Comparison of ENCODE assay signal across 17 cellular contexts in genomic region chr6:39224523-39225182, GRCh38. TPM values are rescaled to one million over a fixed set of nuclear protein-coding genes. Genes with fewer than 3 reads are reported as not detected.
A peak's percentile ranks its signal among the peaks of the same experiment; 100 is the strongest.
DNase-seq lines count a peak whose midpoint lies in the region; ATAC-seq and TF ChIP-seq lines count a peak whose summit lies in the region.
"Had no signal": no experiment of that assay in that cellular context is flagged by ENCODE, and none has a peak within 500 bp of the region (broad histone marks: within the 10 kb centered on the region; RNA-seq: fewer than 3 reads in every experiment).

No MANE protein-coding gene starts in this region.

- WGBS in body of pancreas, 2 donors: 62 to 77% methylated on average over 5 of the region's 5 CpGs
- WGBS in lower leg skin, 2 donors: 80 to 83% methylated on average over 5 of the region's 5 CpGs

- H3K4me3 Mint-ChIP-seq in GM23338 (peak overlapping the region; percentile 35; the same call in 1 of the 3 replicates), neural crest cell (peak overlapping the region; percentile 87)
- H3K4me3 Mint-ChIP-seq: CD4-positive, CD25-positive, alpha-beta regulatory T cell; naive B cell had no signal

- H3K9me3 ChIP-seq in Loucy (ENCODE audit: insufficient read depth, low read depth, low read length) (no peaks in the 10 kb centered on the region), body of pancreas (no peaks in the 10 kb centered on the region)

- peak overlapping the region; percentile 26; the same call in 1 of the 2 replicates for H3K27ac Mint-ChIP-seq in GM23338
- peak overlapping the region; percentile 72 for H3K27ac Mint-ChIP-seq in neural crest cell (ENCODE audit: unreplicated experiment)
- H3K27ac Mint-ChIP-seq: naive B cell had no signal

- H3K9ac ChIP-seq in Loucy (ENCODE audit: low read depth, low read length, poor library complexity, severe bottlenecking): peak overlapping the region; percentile 68

- no peak for TF ChIP-seq CTCF in GM23338 (conservative IDR thresholded peaks at IDR 0.05; ENCODE audit: low read depth in 2 of 2)
- no peak for TF ChIP-seq CTCF in Loucy (conservative IDR thresholded peaks at IDR 0.05; ENCODE audit: low read length)
- no peak for TF ChIP-seq CTCF in body of pancreas (IDR thresholded peaks at IDR 0.05)
- no peak for TF ChIP-seq CTCF in neural crest cell (conservative IDR thresholded peaks at IDR 0.05)
- no peak for TF ChIP-seq CTCF in lower leg skin (IDR thresholded peaks at IDR 0.05)

- H3K4me1 Mint-ChIP-seq in GM23338 (peaks cover 78% of the 10 kb centered on the region), neural crest cell (peaks cover 78% of the 10 kb centered on the region)

- intact Hi-C loops in body of pancreas (cut with DNase I): no loop called here
- intact Hi-C loops in lower leg skin (cut with DNase I; ENCODE audit: low total_unique reads): no loop called here

- no peak for TF ChIP-seq POLR2A in body of pancreas (IDR thresholded peaks at IDR 0.05)
- TF ChIP-seq POLR2A in lower leg skin (IDR thresholded peaks at IDR 0.05): no peak

- peaks cover 1% of the 10 kb centered on the region; the same call in 1 of the 2 replicates for H3F3A ChIP-seq in GM23338 (replicated peaks; ENCODE audit: low read depth)
- H3F3A ChIP-seq in Loucy (ENCODE audit: low read depth): no peaks in the 10 kb centered on the region

- H3K27ac ChIP-seq in GM23338 (ENCODE audit: low read depth) (peak overlapping the region; percentile 60; the same call in 1 of the 2 replicates), body of pancreas (peak overlapping the region in 3 of 4 donors; percentile 2 to 84 (median 40))
- H3K27ac ChIP-seq: epithelial cell of prostate had no signal

- H3K9me2 ChIP-seq in GM23338 (ENCODE audit: insufficient read depth) (no peaks in the 10 kb centered on the region), Loucy (replicated peaks; ENCODE audit: low read depth, low read length) (no peaks in the 10 kb centered on the region)

- H3K4me3 ChIP-seq in GM23338 (peak overlapping the region; percentile 93; the same call in 1 of the 2 replicates), Loucy (ENCODE audit: low read length, poor library complexity, severe bottlenecking) (peak overlapping the region; percentile 75), body of pancreas (no peak overlapping the region), lower leg skin (ENCODE audit: low read depth, poor library complexity, severe bottlenecking) (no peak overlapping the region)

- H3K36me3 ChIP-seq in GM23338 (ENCODE audit: insufficient read depth) (peaks cover 7% of the 10 kb centered on the region), Loucy (ENCODE audit: insufficient read depth, low read length) (no peaks in the 10 kb centered on the region), body of pancreas (replicated peaks in 1 of 2; ENCODE audit: insufficient read depth in 1 of 2, low read depth in 2 of 2) (no peaks in the 10 kb centered on the region)

- peaks cover 12% of the 10 kb centered on the region for H3K27me3 Mint-ChIP-seq in GM23338 (ENCODE audit: insufficient read depth, low read depth, poor library complexity)
- peaks cover 17% of the 10 kb centered on the region for H3K27me3 Mint-ChIP-seq in neural crest cell (ENCODE audit: low read depth)

- ATAC-seq in GM23338: no peak
- ATAC-seq in body of pancreas: no peak
- ATAC-seq: PC-3 had no signal

- no peak overlapping the region for H2AFZ ChIP-seq in GM23338
- no peak overlapping the region for H2AFZ ChIP-seq in Loucy (ENCODE audit: low read length)

- H3K27me3 ChIP-seq in GM23338 (ENCODE audit: insufficient read depth) (no peaks in the 10 kb centered on the region), Loucy (ENCODE audit: insufficient read depth, low read length, poor library complexity, severe bottlenecking) (no peaks in the 10 kb centered on the region), body of pancreas (no peaks in the 10 kb centered on the region)

- peak overlapping the region; percentile 98; the same call in 1 of the 2 replicates for H3K4me2 ChIP-seq in GM23338
- peak overlapping the region; percentile 64 for H3K4me2 ChIP-seq in Loucy (ENCODE audit: low read depth, low read length, poor library complexity, severe bottlenecking)

- H4K20me1 ChIP-seq in GM23338 (replicated peaks; ENCODE audit: insufficient read depth) (peaks cover 71% of the 10 kb centered on the region), Loucy (ENCODE audit: insufficient read depth, low read length, poor library complexity, severe bottlenecking) (no peaks in the 10 kb centered on the region)

- DNase-seq in GM23338 (ENCODE audit: low spot score) (no peak), body of pancreas (no peak), neural crest cell (ENCODE audit: low read depth, low spot score) (no peak), lower leg skin (ENCODE audit: low spot score in 2 of 2) (no peak), SHP77 (lab: John Stamatoyannopoulos, UW) (no peak), NCI-H1092 (lab: John Stamatoyannopoulos, UW) (no peak)
- DNase-seq: activated CD4-positive, CD25-positive, alpha-beta regulatory T cell treated with anti-CD3 and anti-CD28 coated beads, Interleukin-2, amount 50 U/mL, for 72 hours; activated gamma-delta T cell treated with Interleukin-2 at 50 U/mL for 16 hours; CD4-positive, CD25-positive, alpha-beta regulatory T cell; central memory CD4-positive, alpha-beta T cell; naive B cell; NCI-H1417 treated with DMSO at 0.1 percent for 48 hours; NCI-H446 treated with DMSO at 0.1 percent for 48 hours; PC-3 had no signal

- peaks cover 48% of the 10 kb centered on the region for H3K36me3 Mint-ChIP-seq in GM23338 (ENCODE audit: low read depth)
- peaks cover 13% of the 10 kb centered on the region for H3K36me3 Mint-ChIP-seq in neural crest cell (ENCODE audit: low read depth)
- H3K36me3 Mint-ChIP-seq: CD4-positive, CD25-positive, alpha-beta regulatory T cell; naive B cell had no signal

- H3K79me2 ChIP-seq in GM23338 (replicated peaks; ENCODE audit: insufficient read depth) (peaks cover 95% of the 10 kb centered on the region), Loucy (ENCODE audit: insufficient read depth, low read length) (peaks cover 66% of the 10 kb centered on the region)

- H3K9me3 Mint-ChIP-seq in GM23338 (no peaks in the 10 kb centered on the region), neural crest cell (no peaks in the 10 kb centered on the region)
- H3K9me3 Mint-ChIP-seq: CD4-positive, CD25-positive, alpha-beta regulatory T cell had no signal

- H3K4me1 ChIP-seq in GM23338 (ENCODE audit: insufficient read depth) (peaks cover 76% of the 10 kb centered on the region), Loucy (ENCODE audit: insufficient read depth, low read length, poor library complexity, severe bottlenecking) (peaks cover 55% of the 10 kb centered on the region), body of pancreas (peaks cover 55% of the 10 kb centered on the region)

RNA-seq across cellular contexts. Expression of gene KCNK5, which starts 4.6 kb away (rescaled TPM):
- total RNA-seq in GM23338 (2014; rRNA removed; shearing (Covaris generic)): 54.8 and 57.4 TPM in 2 replicates
- 9.5 and 9.7 TPM in 2 replicates for polyA plus RNA-seq in GM23338 (2016; fragmentation: Nextera tagmentation; extraction: Ambion mirVana)
- total RNA-seq in body of pancreas (10 to 100 TPM; 16.9 to 31.0 TPM), neural crest cell (30.4 and 32.7 TPM in 2 replicates), lower leg skin (100 to 1,000 TPM in 1 of 4 donors, 10 to 100 TPM in 3; 10.0 to 110 (median 49.7) TPM)
- total RNA-seq: glomerular endothelial cell had no signal

Comparison
In these comparisons a context has a peak if more than half of its experiments do, and no peak if none do; other contexts are left out.
1. H3K4me3 ChIP-seq: peak in GM23338 (single experiment) and Loucy (single experiment); none in body of pancreas (0 of 2) and lower leg skin (single experiment).